1 cellular context compared by ENCODE assay signal in the genomic region with DNA sequence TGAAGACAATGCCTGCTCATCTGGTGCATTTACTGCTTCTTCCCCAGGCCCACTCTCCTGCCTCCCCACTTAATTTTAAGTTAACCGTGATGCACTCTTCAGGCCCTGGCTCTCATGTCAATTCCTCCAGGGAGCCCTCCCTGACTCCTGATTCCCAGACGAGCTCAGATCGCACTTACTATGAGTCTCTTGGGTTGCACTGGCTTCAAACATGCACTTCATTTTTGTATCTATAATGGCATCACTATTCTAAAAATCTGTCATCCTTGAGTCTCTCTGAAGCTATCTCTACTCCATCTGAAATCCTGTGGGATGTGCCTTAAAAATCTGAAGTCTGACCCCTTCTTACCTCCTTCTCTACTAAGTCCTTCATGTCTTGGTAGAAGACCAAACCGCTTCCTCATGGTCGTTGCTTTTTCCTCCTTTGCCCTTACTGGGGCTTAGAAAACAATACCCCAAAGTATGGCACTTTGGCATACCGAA.
TF ChIP-seq lines count a peak whose summit lies in the region.

No MANE protein-coding gene starts in this region.

TF ChIP-seq in GM12878, 131 proteins besides CTCF, POLR2A, EP300 and RAD21 (continued from another document):
- TF ChIP-seq, protein P1, sequence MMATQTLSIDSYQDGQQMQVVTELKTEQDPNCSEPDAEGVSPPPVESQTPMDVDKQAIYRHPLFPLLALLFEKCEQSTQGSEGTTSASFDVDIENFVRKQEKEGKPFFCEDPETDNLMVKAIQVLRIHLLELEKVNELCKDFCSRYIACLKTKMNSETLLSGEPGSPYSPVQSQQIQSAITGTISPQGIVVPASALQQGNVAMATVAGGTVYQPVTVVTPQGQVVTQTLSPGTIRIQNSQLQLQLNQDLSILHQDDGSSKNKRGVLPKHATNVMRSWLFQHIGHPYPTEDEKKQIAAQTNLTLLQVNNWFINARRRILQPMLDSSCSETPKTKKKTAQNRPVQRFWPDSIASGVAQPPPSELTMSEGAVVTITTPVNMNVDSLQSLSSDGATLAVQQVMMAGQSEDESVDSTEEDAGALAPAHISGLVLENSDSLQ (IDR thresholded peaks at IDR 0.05) = no peak
- TF ChIP-seq SMAD5 (IDR thresholded peaks at IDR 0.05; ENCODE audit: low read depth) = no peak
- TF ChIP-seq TAF1 (IDR thresholded peaks at IDR 0.05; ENCODE audit: borderline replicate concordance, low read depth, low read length) = no peak
- TF ChIP-seq KLF5 (IDR thresholded peaks at IDR 0.05; ENCODE audit: partially characterized antibody) = no peak
- no peak for TF ChIP-seq NBN (IDR thresholded peaks at IDR 0.05)
- no peak for TF ChIP-seq EZH2 (IDR thresholded peaks at IDR 0.05; ENCODE audit: borderline replicate concordance, control insufficient read depth, low read depth, low read length)
- no peak for TF ChIP-seq IKZF2 (IDR thresholded peaks at IDR 0.05)
- no peak for TF ChIP-seq JUND (IDR thresholded peaks at IDR 0.05; ENCODE audit: low read depth, low read length)
- TF ChIP-seq HCFC1 (IDR thresholded peaks at IDR 0.05; ENCODE audit: low read length) = no peak
- no peak for TF ChIP-seq SIX5 (IDR thresholded peaks at IDR 0.05; ENCODE audit: low read depth, low read length, severe bottlenecking)
- no peak for TF ChIP-seq SP1 (IDR thresholded peaks at IDR 0.05; ENCODE audit: low read depth, low read length)
TF ChIP-seq in GM12878: peak in this region for 0.
